In genomic region chr14:50044040-50044651, GRCh38 we compare ENCODE assay signal across 1 cellular context.
TF ChIP-seq lines count a peak whose summit lies in the region.

No MANE protein-coding gene starts in this region.

TF ChIP-seq in HepG2, 621 proteins besides CTCF, POLR2A, EP300 and RAD21 (continued from another document):
- TF ChIP-seq DMTF1 (CRISPR knock-in tag; IDR thresholded peaks at IDR 0.05) (no peak), KDM6A (CRISPR knock-in tag; IDR thresholded peaks at IDR 0.05; ENCODE audit: low read depth) (no peak), ZNF678 (CRISPR knock-in tag; IDR thresholded peaks at IDR 0.05) (no peak), TCF7 (IDR thresholded peaks at IDR 0.05; ENCODE audit: low read depth) (no peak), ZNF180 (CRISPR knock-in tag; IDR thresholded peaks at IDR 0.05; ENCODE audit: borderline replicate concordance, low read depth) (no peak)
